In the genomic region with DNA sequence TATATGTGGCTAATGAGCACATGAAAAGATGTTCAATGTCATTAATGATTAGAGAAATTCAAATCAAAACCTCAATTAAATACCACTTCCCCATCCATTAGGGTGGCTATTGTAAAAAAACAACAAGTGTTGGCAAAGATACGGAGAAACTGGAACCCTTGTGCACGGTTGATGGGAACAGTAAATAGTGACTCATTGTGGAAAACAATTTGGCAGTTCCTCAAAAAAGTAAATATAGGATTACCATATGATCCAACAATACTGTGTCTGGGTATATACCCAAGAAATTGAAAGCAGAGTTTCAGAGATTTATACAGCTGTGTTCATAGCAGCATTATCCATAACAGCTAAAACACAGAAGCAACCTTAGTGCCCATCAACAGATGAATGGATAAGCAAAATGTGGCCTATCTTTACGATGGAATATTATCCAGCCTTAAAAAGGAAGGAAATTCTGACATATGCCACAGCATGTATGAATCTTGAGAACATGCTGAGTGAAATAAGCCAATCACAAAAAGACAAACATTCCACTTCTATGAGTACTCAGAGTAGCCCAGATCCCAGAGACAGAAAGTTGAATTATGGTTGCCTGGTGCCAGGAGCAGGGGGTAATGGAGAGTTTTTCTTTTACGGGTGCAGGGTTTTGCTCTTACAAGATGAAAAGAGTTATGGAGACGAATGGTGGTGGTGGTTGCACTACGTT, we compare ENCODE assay signal across 17 cellular contexts. TPM values are rescaled to one million over a fixed set of nuclear protein-coding genes. Genes with fewer than 3 reads are reported as not detected.
DNase-seq lines count a peak whose midpoint lies in the region; ATAC-seq and TF ChIP-seq lines count a peak whose summit lies in the region.
"Had no signal": no experiment of that assay in that cellular context is flagged by ENCODE, and none has a peak within 500 bp of the region (broad histone marks: within the 10 kb centered on the region; RNA-seq: fewer than 3 reads in every experiment).

No MANE protein-coding gene starts in this region.

- no peak for TF ChIP-seq CTCF in RWPE2 (IDR thresholded peaks at IDR 0.05; ENCODE audit: poor library complexity, severe bottlenecking)

- ATAC-seq in RWPE2 (ENCODE audit: low read depth) (peak; percentile 83), HG03135 (IDR thresholded peaks at IDR 0.05; ENCODE audit: unreplicated experiment) (no peak)
- ATAC-seq: left lobe of liver had no signal

- no peak overlapping the region for H3K27ac ChIP-seq in RWPE2 (ENCODE audit: poor library complexity, severe bottlenecking)

- H3K4me1 ChIP-seq in RWPE2 (ENCODE audit: insufficient read depth, poor library complexity, severe bottlenecking): peaks cover 4% of the 10 kb centered on the region
- H3K4me1 ChIP-seq: BE2C had no signal

- no peaks in the 10 kb centered on the region for H3K36me3 ChIP-seq in RWPE2 (ENCODE audit: low read depth)
- H3K36me3 ChIP-seq: BE2C had no signal

- peak; percentile 29 for DNase-seq in DMS79 (lab: John Stamatoyannopoulos, UW)
- peak; percentile 88 for DNase-seq in NCI-H2029 (lab: John Stamatoyannopoulos, UW)
- DNase-seq in RWPE2 (ENCODE audit: low spot score): no peak
- peak; percentile 62 for DNase-seq in fibroblast of peridontal ligament (ENCODE audit: extremely low read depth)
- DNase-seq in putamen (ENCODE audit: low spot score): no peak
- no peak for DNase-seq in mucosa of gallbladder (ENCODE audit: low spot score)
- DNase-seq in hypothalamus (lab: John Stamatoyannopoulos, UW): no peak
- DNase-seq: activated CD8-positive, alpha-beta memory T cell treated with anti-CD3 and anti-CD28 coated beads for 24 hours; activated naive CD4-positive, alpha-beta T cell; BE2C; cerebellar nuclear complex; erythroblast; NCI-H1436; SK-N-SH had no signal

- H3K4me3 ChIP-seq in RWPE2 (ENCODE audit: severe bottlenecking): no peak overlapping the region

- no peaks in the 10 kb centered on the region for H3K27me3 ChIP-seq in RWPE2 (ENCODE audit: insufficient read depth, poor library complexity, severe bottlenecking)

- H3K9me3 ChIP-seq in RWPE2 (ENCODE audit: severe bottlenecking): peaks cover 14% of the 10 kb centered on the region
- H3K9me3 ChIP-seq: BE2C had no signal

RNA-seq across cellular contexts. Expression of a gene that starts 41.4 kb away (rescaled TPM):
- not detected for total RNA-seq in mucosa of gallbladder
- total RNA-seq: left lobe of liver, pulmonary artery endothelial cell had no signal

RNA-seq across cellular contexts. Expression of a gene that starts 57.9 kb away (rescaled TPM):
- total RNA-seq in mucosa of gallbladder: 0.09 TPM
- total RNA-seq: pulmonary artery endothelial cell had no signal

Comparison
In these comparisons a context has a peak if more than half of its experiments do, and no peak if none do; other contexts are left out.
1. DNase-seq: peak in DMS79 (single experiment), NCI-H2029 (single experiment) and fibroblast of peridontal ligament (single experiment); none in RWPE2 (single experiment), putamen (single experiment), mucosa of gallbladder (single experiment) and hypothalamus (0 of 51).